ENCODE assay signal across 9 cellular contexts in genomic region chr1:50080904-50081586, GRCh38. TPM values are rescaled to one million over a fixed set of nuclear protein-coding genes. Genes with fewer than 3 reads are reported as not detected.
DNase-seq lines count a peak whose midpoint lies in the region; ATAC-seq, FAIRE-seq and TF ChIP-seq lines count a peak whose summit lies in the region.
"Had no signal": no experiment of that assay in that cellular context is flagged by ENCODE, and none has a peak within 500 bp of the region (broad histone marks: within the 10 kb centered on the region; RNA-seq: fewer than 3 reads in every experiment).

No MANE protein-coding gene starts in this region.

- H3K9me3 Mint-ChIP-seq in activated CD4-positive, alpha-beta T cell treated with anti-CD3 and anti-CD28 coated beads, Interleukin-2, amount 10 ng/mL, durations not matched to agents 7 days and 5 days = no peaks in the 10 kb centered on the region
- H3K9me3 Mint-ChIP-seq: activated naive CD8-positive, alpha-beta T cell treated with anti-CD3 and anti-CD28 coated beads, Interleukin-2, amount 10 ng/mL, durations not matched to agents 7 days and 5 days had no signal

- no peak overlapping the region for H3K4me3 Mint-ChIP-seq in activated CD4-positive, alpha-beta T cell treated with anti-CD3 and anti-CD28 coated beads, Interleukin-2, amount 10 ng/mL, durations not matched to agents 7 days and 5 days
- H3K4me3 Mint-ChIP-seq: activated naive CD8-positive, alpha-beta T cell treated with anti-CD3 and anti-CD28 coated beads, Interleukin-2, amount 10 ng/mL, durations not matched to agents 7 days and 5 days had no signal

- no peaks in the 10 kb centered on the region for H3K4me1 Mint-ChIP-seq in activated CD4-positive, alpha-beta T cell treated with anti-CD3 and anti-CD28 coated beads, Interleukin-2, amount 10 ng/mL, durations not matched to agents 7 days and 5 days
- H3K4me1 Mint-ChIP-seq: activated naive CD8-positive, alpha-beta T cell treated with anti-CD3 and anti-CD28 coated beads, Interleukin-2, amount 10 ng/mL, durations not matched to agents 7 days and 5 days had no signal

- CTCF ChIA-PET in activated CD4-positive, alpha-beta T cell treated with anti-CD3 and anti-CD28 coated beads, Interleukin-2, amount 10 ng/mL, durations not matched to agents 7 days and 5 days (lab: Charles Lee) = no interaction called here

- DNase-seq in GM06990 (ENCODE audit: extremely low read depth, insufficient read length) = no peak
- peak; percentile 48 for DNase-seq in NCI-H1092 (lab: John Stamatoyannopoulos, UW)
- DNase-seq in RWPE2 (ENCODE audit: low spot score) = no peak
- no peak for DNase-seq in kidney epithelial cell (ENCODE audit: low read depth)
- no peak for DNase-seq in substantia nigra (lab: John Stamatoyannopoulos, UW)
- DNase-seq in GM12891 (ENCODE audit: insufficient read length, low spot score) = no peak
- DNase-seq in activated CD4-positive, alpha-beta T cell treated with anti-CD3 and anti-CD28 coated beads, Interleukin-2, amount 10 ng/mL, durations not matched to agents 7 days and 5 days = no peak
- DNase-seq in activated effector memory CD4-positive, alpha-beta T cell treated with Interleukin-2 at 50 U/mL for 16 hours = no peak
- DNase-seq: activated naive CD8-positive, alpha-beta T cell treated with anti-CD3 and anti-CD28 coated beads, Interleukin-2, amount 10 ng/mL, durations not matched to agents 7 days and 5 days had no signal

- H3K36me3 ChIP-seq in GM06990 (ENCODE audit: control insufficient read depth, insufficient read depth, low read length) (no peaks in the 10 kb centered on the region), RWPE2 (ENCODE audit: low read depth) (no peaks in the 10 kb centered on the region), kidney epithelial cell (ENCODE audit: control insufficient read depth, insufficient read depth, low read length) (no peaks in the 10 kb centered on the region)

- no peaks in the 10 kb centered on the region for H3K36me3 Mint-ChIP-seq in activated CD4-positive, alpha-beta T cell treated with anti-CD3 and anti-CD28 coated beads, Interleukin-2, amount 10 ng/mL, durations not matched to agents 7 days and 5 days (ENCODE audit: low read depth)
- H3K36me3 Mint-ChIP-seq: activated naive CD8-positive, alpha-beta T cell treated with anti-CD3 and anti-CD28 coated beads, Interleukin-2, amount 10 ng/mL, durations not matched to agents 7 days and 5 days had no signal

- H3K9me3 ChIP-seq in RWPE2 (ENCODE audit: severe bottlenecking) = no peaks in the 10 kb centered on the region

- H3K4me1 ChIP-seq in RWPE2 (ENCODE audit: insufficient read depth, poor library complexity, severe bottlenecking) = no peaks in the 10 kb centered on the region

- H3K27me3 ChIP-seq in GM06990 (replicated peaks; ENCODE audit: control insufficient read depth, insufficient read depth, low read length) = no peaks in the 10 kb centered on the region
- no peaks in the 10 kb centered on the region for H3K27me3 ChIP-seq in RWPE2 (ENCODE audit: insufficient read depth, poor library complexity, severe bottlenecking)
- H3K27me3 ChIP-seq in kidney epithelial cell (ENCODE audit: control insufficient read depth, insufficient read depth, low read length) = no peaks in the 10 kb centered on the region

- H3K27ac ChIP-seq in RWPE2 (ENCODE audit: poor library complexity, severe bottlenecking) (no peak overlapping the region), substantia nigra (ENCODE audit: low read depth, low read length, poor library complexity, severe bottlenecking) (no peak overlapping the region)

- TF ChIP-seq CTCF in GM06990 (IDR thresholded peaks at IDR 0.05; ENCODE audit: insufficient read depth, low read length, poor library complexity, severe bottlenecking) = peak; percentile 64
- peak; percentile 34 for TF ChIP-seq CTCF in RWPE2 (IDR thresholded peaks at IDR 0.05; ENCODE audit: poor library complexity, severe bottlenecking)
- peak; percentile 38 for TF ChIP-seq CTCF in kidney epithelial cell (IDR thresholded peaks at IDR 0.05; ENCODE audit: insufficient read depth, low read length, poor library complexity, severe bottlenecking)

- FAIRE-seq in GM12891 (lab: Jason Lieb, UNC) = no peak

- H3K4me3 ChIP-seq in GM06990 (replicated peaks; ENCODE audit: low read depth, low read length) (no peak overlapping the region), RWPE2 (ENCODE audit: severe bottlenecking) (no peak overlapping the region), kidney epithelial cell (ENCODE audit: low read depth, low read length) (no peak overlapping the region)

- no peak for TF ChIP-seq POLR2A in GM12891 (IDR thresholded peaks at IDR 0.05; ENCODE audit: low read depth, low read length)

- H3K27ac Mint-ChIP-seq in activated CD4-positive, alpha-beta T cell treated with anti-CD3 and anti-CD28 coated beads, Interleukin-2, amount 10 ng/mL, durations not matched to agents 7 days and 5 days = no peak overlapping the region
- H3K27ac Mint-ChIP-seq: activated naive CD8-positive, alpha-beta T cell treated with anti-CD3 and anti-CD28 coated beads, Interleukin-2, amount 10 ng/mL, durations not matched to agents 7 days and 5 days had no signal

- POLR2A ChIA-PET in activated CD4-positive, alpha-beta T cell treated with anti-CD3 and anti-CD28 coated beads, Interleukin-2, amount 10 ng/mL, durations not matched to agents 7 days and 5 days (lab: Charles Lee) = no interaction called here

- ATAC-seq in RWPE2 (ENCODE audit: low read depth) = no peak

- H3K27me3 Mint-ChIP-seq in activated CD4-positive, alpha-beta T cell treated with anti-CD3 and anti-CD28 coated beads, Interleukin-2, amount 10 ng/mL, durations not matched to agents 7 days and 5 days = no peaks in the 10 kb centered on the region

TF ChIP-seq in GM12891, 5 proteins besides CTCF, POLR2A, EP300 and RAD21:
- TF ChIP-seq PAX5 (IDR thresholded peaks at IDR 0.05; ENCODE audit: insufficient read depth, low read length, severe bottlenecking) (no peak), POU2F2 (IDR thresholded peaks at IDR 0.05; ENCODE audit: low read depth, low read length) (no peak), TAF1 (IDR thresholded peaks at IDR 0.05; ENCODE audit: low read depth, low read length) (no peak), SPI1 (IDR thresholded peaks at IDR 0.05; ENCODE audit: low read depth, low read length) (no peak), POLR2AphosphoS5 (IDR thresholded peaks at IDR 0.05; ENCODE audit: low read depth, low read length) (no peak)

RNA-seq across cellular contexts. Expression of gene ELAVL4, which starts 27.7 kb away (rescaled TPM):
- 0.13 TPM in 1 of 2 replicates, not detected in the other for total RNA-seq in kidney epithelial cell
- polyA plus RNA-seq in GM12891 (2012; ENCODE audit: low read depth, missing spikeins) = not detected
- total RNA-seq in activated CD4-positive, alpha-beta T cell treated with anti-CD3 and anti-CD28 coated beads, Interleukin-2, amount 10 ng/mL, durations not matched to agents 7 days and 5 days = not detected
- total RNA-seq: activated naive CD8-positive, alpha-beta T cell treated with anti-CD3 and anti-CD28 coated beads, Interleukin-2, amount 10 ng/mL, durations not matched to agents 7 days and 5 days had no signal

RNA-seq across cellular contexts. Expression of gene AGBL4, which starts 57.3 kb away (rescaled TPM):
- not detected in 2 replicates for total RNA-seq in kidney epithelial cell
- polyA plus RNA-seq in GM12891 (2012; ENCODE audit: low read depth, missing spikeins) = not detected
- total RNA-seq in activated CD4-positive, alpha-beta T cell treated with anti-CD3 and anti-CD28 coated beads, Interleukin-2, amount 10 ng/mL, durations not matched to agents 7 days and 5 days = not detected
- total RNA-seq: activated naive CD8-positive, alpha-beta T cell treated with anti-CD3 and anti-CD28 coated beads, Interleukin-2, amount 10 ng/mL, durations not matched to agents 7 days and 5 days had no signal
